23 cellular contexts compared by ENCODE assay signal in the genomic region with DNA sequence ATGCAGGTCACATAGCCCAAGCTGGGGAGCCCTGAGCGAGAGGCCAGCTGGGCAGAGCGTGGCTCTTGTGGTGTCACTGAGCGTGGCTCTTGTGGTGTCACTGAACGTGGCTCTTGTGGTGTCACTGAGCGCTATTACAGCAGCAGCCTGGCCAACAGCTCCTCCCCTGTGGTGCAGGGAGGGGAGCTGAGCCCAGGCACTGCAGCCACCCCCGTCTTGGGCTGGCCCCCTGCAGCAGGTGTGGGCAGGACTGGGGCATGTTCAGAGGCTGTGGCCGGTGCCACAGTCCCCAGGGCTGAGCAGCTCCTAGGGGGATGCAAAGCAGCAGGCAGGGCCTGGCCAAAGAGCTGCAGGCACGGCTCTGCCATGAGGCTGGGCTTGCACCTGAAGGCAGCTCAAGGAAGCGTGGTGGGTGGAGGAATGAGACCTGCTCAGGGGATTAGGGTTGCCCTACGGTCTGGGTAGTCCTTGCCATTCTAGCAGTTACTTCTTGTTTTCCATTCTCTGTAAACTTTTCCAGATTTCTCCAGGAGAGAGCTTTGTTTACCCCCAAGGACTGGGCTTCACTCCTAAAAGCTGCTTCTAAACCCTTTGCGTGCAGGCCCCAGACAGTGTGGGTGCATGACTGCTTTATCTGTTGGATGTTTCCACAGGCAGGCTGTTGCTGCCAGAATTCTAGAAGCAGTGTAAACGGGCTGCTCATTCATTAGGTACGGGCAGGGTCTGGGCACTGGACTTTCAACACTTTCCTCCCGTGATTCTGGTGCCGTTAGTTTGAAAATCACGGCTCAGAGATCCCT. TPM values are rescaled to one million over a fixed set of nuclear protein-coding genes. Genes with fewer than 3 reads are reported as not detected.
A peak's percentile ranks its signal among the peaks of the same experiment; 100 is the strongest.
DNase-seq lines count a peak whose midpoint lies in the region; ATAC-seq, FAIRE-seq and TF ChIP-seq lines count a peak whose summit lies in the region.
"Had no signal": no experiment of that assay in that cellular context is flagged by ENCODE, and none has a peak within 500 bp of the region (broad histone marks: within the 10 kb centered on the region; RNA-seq: fewer than 3 reads in every experiment).

No MANE protein-coding gene starts in this region.

- H3K9me3 ChIP-seq in right cardiac atrium (ENCODE audit: control insufficient read depth, low read length): no peaks in the 10 kb centered on the region
- no peaks in the 10 kb centered on the region for H3K9me3 ChIP-seq in GM12878 (replicated peaks; ENCODE audit: control insufficient read depth, insufficient read depth, low read length)
- H3K9me3 ChIP-seq: ascending aorta, gastrocnemius medialis, Peyer's patch had no signal

- no peaks in the 10 kb centered on the region for H3K79me2 ChIP-seq in GM12878 (ENCODE audit: control insufficient read depth, insufficient read depth, low read length)

- ATAC-seq in Right ventricle myocardium inferior: peak; percentile 33
- no peak for ATAC-seq in right cardiac atrium
- ATAC-seq in HG03442 (IDR thresholded peaks at IDR 0.05; ENCODE audit: unreplicated experiment): peak; percentile 61
- ATAC-seq in GM12878: peak; percentile 70
- ATAC-seq: esophagus mucosa, gastrocnemius medialis had no signal

- no peak overlapping the region for H3K9ac ChIP-seq in GM12878 (ENCODE audit: control insufficient read depth, insufficient read depth, low read length)

- 83% methylated on average over 16 of the region's 16 CpGs for WGBS in right cardiac atrium
- 52% methylated on average over 16 of the region's 16 CpGs for WGBS in GM12878 (ENCODE audit: insufficient coverage, insufficient replicate concordance, low lambda C conversion rate, missing lambda C conversion rate)

- TF ChIP-seq POLR2A in GM12878 (IDR thresholded peaks at IDR 0.05; ENCODE audit: low read depth, low read length): no peak

- no peak overlapping the region for H2AFZ ChIP-seq in GM12878 (ENCODE audit: control insufficient read depth, low read depth, low read length)

- BruUV-seq in GM12878 (replicated peaks; lab: Mats Ljungman, UMichigan): no TSS peak

- SMC1A ChIA-PET in GM12878 (lab: Charles Lee; ENCODE audit: uncharacterized antibody, unreplicated experiment): no interaction called here

- H4K20me1 ChIP-seq in GM12878 (ENCODE audit: control insufficient read depth, insufficient read depth): no peaks in the 10 kb centered on the region

- H3K4me2 ChIP-seq in GM12878 (ENCODE audit: control insufficient read depth, insufficient read depth): no peak overlapping the region
- H3K4me2 ChIP-seq: smooth muscle cell had no signal

- no peak for TF ChIP-seq RAD21 in GM12878 (IDR thresholded peaks at IDR 0.05; ENCODE audit: insufficient read depth, low read depth, low read length)

- in situ Hi-C loops in GM12878 (cut with MboI): no loop called here

- DNase-seq in Right ventricle myocardium inferior (ENCODE audit: missing footprints) (peak; percentile 50), right cardiac atrium (no peak), GM12878 (ENCODE audit: low read depth, low spot score) (no peak), NCI-H1436 treated with DMSO at 0.1 percent for 48 hours (lab: John Stamatoyannopoulos, UW) (no peak), GOT3 (lab: John Stamatoyannopoulos, UW) (no peak), Kasumi-1 (lab: John Stamatoyannopoulos, UW) (no peak)
- DNase-seq: activated B cell treated with CpG ODN at 0.5 μM for 24 hours; activated gamma-delta T cell treated with Interleukin-2 at 50 U/mL for 16 hours; CD4-positive, alpha-beta T cell; DMS53; gastrocnemius medialis; NCI-H1436; NCI-H748 treated with DMSO at 0.1 percent for 48 hours; nephron progenitor cell; stimulated activated CD4-positive, alpha-beta T cell treated with anti-CD3 and anti-CD28 coated beads, Interleukin-4, amount 100 ng/mL, for 4 hours; substantia nigra had no signal

- H3K4me3 ChIP-seq in right cardiac atrium (ENCODE audit: low read length) (no peak overlapping the region), GM12878 (no peak overlapping the region)
- H3K4me3 ChIP-seq: ascending aorta, gastrocnemius medialis, Peyer's patch, SK-N-MC, smooth muscle cell had no signal

- POLR2A ChIA-PET in GM12878 (lab: Charles Lee): interaction anchor here (0.7 to 1.2 kb wide), 2 partner anchors 96 to 1350 kb away, joined by 3 read pairs; partner anchors contain the start of gene ZNF282

- FAIRE-seq in GM12878 (lab: Jason Lieb, UNC): no peak

- RAD21 ChIA-PET in GM12878 (lab: Charles Lee; ENCODE audit: unreplicated experiment): no interaction called here

- CTCF ChIA-PET in GM12878 (lab: Yijun Ruan, JAX): interaction anchor here (0.8 kb wide), 1 partner anchor 32 kb away, joined by 3 read pairs; no protein-coding TSS in a partner anchor

- peaks cover 0 to 1% of the 10 kb centered on the region in 2 experiments; a peak in 1 of 4 replicates for H3K36me3 ChIP-seq in GM12878 (ENCODE audit: control insufficient read depth in 2 of 2, insufficient read depth in 2 of 2, low read length in 1 of 2)

- H3K4me1 ChIP-seq in right cardiac atrium (ENCODE audit: control insufficient read depth, insufficient read depth, low read length): no peaks in the 10 kb centered on the region
- no peaks in the 10 kb centered on the region for H3K4me1 ChIP-seq in GM12878 (ENCODE audit: control insufficient read depth, insufficient read depth, low read length)
- H3K4me1 ChIP-seq: ascending aorta, gastrocnemius medialis, Peyer's patch had no signal

- no peak for TF ChIP-seq EP300 in GM12878 (IDR thresholded peaks at IDR 0.05; ENCODE audit: borderline replicate concordance in 1 of 2, control insufficient read depth in 1 of 2, low read depth in 2 of 2, low read length in 2 of 2)

- intact Hi-C loops in Right ventricle myocardium inferior (cut with DNase I): no loop called here
- intact Hi-C loops in right cardiac atrium (cut with DNase I): no loop called here
- intact Hi-C loops in GM12878 (cut with micrococcal nuclease; ENCODE audit: unreplicated experiment): no loop called here

- TF ChIP-seq CTCF in GM12878 (IDR thresholded peaks at IDR 0.05 in 2 of 3, conservative IDR thresholded peaks at IDR 0.05 in 1 of 3; ENCODE audit: control insufficient read depth in 2 of 3, extremely low read depth in 1 of 3, insufficient read depth in 1 of 3, low read depth in 3 of 3, low read length in 3 of 3): no peak

- H3K27me3 ChIP-seq in right cardiac atrium (ENCODE audit: control insufficient read depth, insufficient read depth): no peaks in the 10 kb centered on the region
- no peaks in the 10 kb centered on the region for H3K27me3 ChIP-seq in GM12878 (replicated peaks in 1 of 2; ENCODE audit: control insufficient read depth in 2 of 2, insufficient read depth in 2 of 2, low read length in 1 of 2)
- H3K27me3 ChIP-seq: ascending aorta, gastrocnemius medialis, Peyer's patch had no signal

- H3K27ac ChIP-seq in right cardiac atrium (ENCODE audit: low read length) (no peak overlapping the region), GM12878 (ENCODE audit: control insufficient read depth, insufficient read depth) (no peak overlapping the region), temporal lobe (ENCODE audit: low read depth, low read length) (peak overlapping the region; percentile 19)
- H3K27ac ChIP-seq: ascending aorta, gastrocnemius medialis, Peyer's patch, SK-N-MC had no signal

TF ChIP-seq in GM12878, 131 proteins besides CTCF, POLR2A, EP300 and RAD21:
- no peak for TF ChIP-seq BCL11A (IDR thresholded peaks at IDR 0.05; ENCODE audit: low read depth, low read length)
- peak in 1 of 2 experiments; percentile 8; a peak in 1 of 4 replicates for TF ChIP-seq BHLHE40 (IDR thresholded peaks at IDR 0.05; ENCODE audit: borderline replicate concordance in 1 of 2, low read depth in 2 of 2, low read length in 1 of 2)

RNA-seq across cellular contexts. Expression of gene ZNF783, which starts 29.2 kb away (rescaled TPM):
- total RNA-seq in Right ventricle myocardium inferior (4.3 TPM), right cardiac atrium (1 to 10 TPM; 6.4 to 7.4 (median 6.9) TPM), GM12878 (2014; rRNA removed) (9.9 and 10.5 TPM in 2 replicates), GM12878 (2014; rRNA removed; fragmentation: Illumina TruSeq; extraction: Trizol) (5.6 and 6.1 TPM in 2 replicates), GM12878 (2021) (12.9 and 14.4 TPM in 2 replicates), temporal lobe (7.9 TPM)
- polyA plus RNA-seq in right cardiac atrium (3.5 TPM), GM12878 (2011; rRNA removed) (6.2 and 8.0 TPM in 2 replicates), GM12878 (2014; fragmentation: Illumina TruSeq; extraction: Trizol) (6.5 and 7.0 TPM in 2 replicates), GM12878 (2014; fragmentation: Nextera tagmentation; extraction: Ambion mirVana) (1 to 10 TPM; 2.0 to 2.8 TPM), GM12878 (2014; rRNA removed) (11.1 and 11.8 TPM in 2 replicates), GM12878 (2016; fragmentation: Nextera tagmentation; extraction: Ambion mirVana) (1 to 10 TPM; 5.7 TPM)
- 38.1 and 45.8 TPM in 2 replicates for total RNA-seq in GM12878 (2013; cell fraction: nucleolus; rRNA removed)
- 4.5 TPM for polyA plus RNA-seq in GM12878 (2011; ENCODE audit: low read depth)
- polyA plus RNA-seq in GM12878 (2011; cell fraction: cytosol; rRNA removed): 8.0 and 11.7 TPM in 2 replicates
- 49.6 and 61.3 TPM in 2 replicates for polyA plus RNA-seq in GM12878 (2011; cell fraction: nucleus; rRNA removed)
- polyA plus RNA-seq in GM12878 (2012): 5.6 and 7.7 TPM in 2 replicates
- 3.8 and 7.2 TPM in 2 replicates for polyA minus RNA-seq in GM12878 (2011; rRNA and poly(A)+ RNA removed)
- polyA minus RNA-seq in GM12878 (2011; cell fraction: cytosol; rRNA and poly(A)+ RNA removed): 3.5 and 4.9 TPM in 2 replicates
- 8.8 and 15.0 TPM in 2 replicates for polyA minus RNA-seq in GM12878 (2011; cell fraction: nucleus; rRNA and poly(A)+ RNA removed)

RNA-seq across cellular contexts. Expression of gene ZNF212, which starts 51.8 kb away (rescaled TPM):
- total RNA-seq in Right ventricle myocardium inferior (4.8 TPM), right cardiac atrium (1 to 10 TPM; 4.5 to 5.7 (median 5.3) TPM), GM12878 (2014; rRNA removed) (4.6 and 5.6 TPM in 2 replicates), GM12878 (2014; rRNA removed; fragmentation: Illumina TruSeq; extraction: Trizol) (4.4 TPM in 2 replicates), GM12878 (2021) (9.4 and 11.6 TPM in 2 replicates), temporal lobe (7.1 TPM)
- polyA plus RNA-seq in right cardiac atrium (4.7 TPM), GM12878 (2011; rRNA removed) (3.1 and 3.7 TPM in 2 replicates), GM12878 (2014; fragmentation: Illumina TruSeq; extraction: Trizol) (3.3 and 5.7 TPM in 2 replicates), GM12878 (2014; fragmentation: Nextera tagmentation; extraction: Ambion mirVana) (1 to 10 TPM; 1.2 to 2.1 TPM), GM12878 (2014; rRNA removed) (5.1 and 6.1 TPM in 2 replicates), GM12878 (2016; fragmentation: Nextera tagmentation; extraction: Ambion mirVana) (1 to 10 TPM; 8.7 to 9.6 TPM)
- total RNA-seq in GM12878 (2013; cell fraction: nucleolus; rRNA removed): 16.7 and 19.2 TPM in 2 replicates
- polyA plus RNA-seq in GM12878 (2011; ENCODE audit: low read depth): 4.9 TPM
- 4.3 and 5.1 TPM in 2 replicates for polyA plus RNA-seq in GM12878 (2011; cell fraction: cytosol; rRNA removed)
- 8.6 and 11.1 TPM in 2 replicates for polyA plus RNA-seq in GM12878 (2011; cell fraction: nucleus; rRNA removed)
- polyA plus RNA-seq in GM12878 (2012): 5.6 and 6.9 TPM in 2 replicates
- polyA minus RNA-seq in GM12878 (2011; rRNA and poly(A)+ RNA removed): 2.0 and 5.6 TPM in 2 replicates
- polyA minus RNA-seq in GM12878 (2011; cell fraction: cytosol; rRNA and poly(A)+ RNA removed): 1.2 and 2.1 TPM in 2 replicates
- 4.6 and 7.7 TPM in 2 replicates for polyA minus RNA-seq in GM12878 (2011; cell fraction: nucleus; rRNA and poly(A)+ RNA removed)

Comparison
In these comparisons a context has a peak if more than half of its experiments do, and no peak if none do; other contexts are left out.
1. ATAC-seq: peak in Right ventricle myocardium inferior (single experiment), HG03442 (single experiment) and GM12878 (single experiment); none in right cardiac atrium (0 of 2).